Comparison of ENCODE assay signal across 8 cellular contexts in genomic region chr10:101602767-101603398, GRCh38. TPM values are rescaled to one million over a fixed set of nuclear protein-coding genes. Genes with fewer than 3 reads are reported as not detected.
A peak's percentile ranks its signal among the peaks of the same experiment; 100 is the strongest.
DNase-seq lines count a peak whose midpoint lies in the region; ATAC-seq lines count a peak whose summit lies in the region.

No MANE protein-coding gene starts in this region.

- DNase-seq in DMS79 treated with DMSO at 0.1 percent for 48 hours (lab: John Stamatoyannopoulos, UW) (peak; percentile 54), NCI-H460 (ENCODE audit: extremely low read depth, low read depth) (peak; percentile 71), cerebellar nuclear complex (lab: John Stamatoyannopoulos, UW) (peak; percentile 31 to 52), left lobe of liver (ENCODE audit: low spot score) (peak; percentile 74)
- DNase-seq in activated CD4-positive, alpha-beta T cell treated with anti-CD3 and anti-CD28 coated beads for 24 hours (ENCODE audit: low read depth in 2 of 2): peak; percentile 28 to 62
- DNase-seq in stimulated activated CD4-positive, alpha-beta T cell treated with anti-CD3 and anti-CD28 coated beads, Interleukin-4, amount 100 ng/mL, for 48 hours (ENCODE audit: low read depth in 2 of 2): peak; percentile 65 to 78

- ATAC-seq in HG02870 (IDR thresholded peaks at IDR 0.05; ENCODE audit: unreplicated experiment): peak; percentile 50
- peak; percentile 97 for ATAC-seq in left lobe of liver
- ATAC-seq in HG03097 (IDR thresholded peaks at IDR 0.05; ENCODE audit: low FRiP score, unreplicated experiment): no peak

RNA-seq across cellular contexts. Expression of gene DPCD, which starts 14.8 kb away (rescaled TPM):
- total RNA-seq in NCI-H460 (2014; rRNA removed; shearing (Covaris generic)): 39.0 and 40.0 TPM in 2 replicates
- 21.3 and 40.9 TPM in 2 replicates for polyA plus RNA-seq in NCI-H460 (2014; cell fraction: nucleus; rRNA removed)
- total RNA-seq in left lobe of liver: 3.6 TPM

RNA-seq across cellular contexts. Expression of gene POLL, which starts 14.8 kb away (rescaled TPM):
- 17.5 and 17.7 TPM in 2 replicates for total RNA-seq in NCI-H460 (2014; rRNA removed; shearing (Covaris generic))
- 54.6 and 74.7 TPM in 2 replicates for polyA plus RNA-seq in NCI-H460 (2014; cell fraction: nucleus; rRNA removed)
- total RNA-seq in left lobe of liver: 16.6 TPM
